30 cellular contexts compared by ENCODE assay signal in the genomic region with DNA sequence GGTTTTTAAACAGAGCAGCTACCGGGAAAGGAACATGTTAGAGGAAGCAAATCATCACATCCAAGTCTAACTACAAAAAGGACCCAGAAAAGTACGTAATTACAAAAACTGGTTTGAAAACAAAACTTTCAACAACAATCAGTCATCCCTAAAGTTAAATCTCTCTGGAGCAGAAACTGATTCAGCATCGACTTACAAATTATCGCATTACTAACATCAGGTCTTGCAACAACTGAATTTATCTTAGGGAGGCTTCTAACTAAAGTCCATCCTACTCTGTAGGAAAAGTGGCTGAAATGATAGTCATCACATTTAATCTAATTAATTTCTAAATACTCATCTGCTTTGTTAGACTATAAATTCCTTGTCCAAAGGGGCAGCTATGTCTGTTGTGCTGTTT.
A peak's percentile ranks its signal among the peaks of the same experiment; 100 is the strongest.
DNase-seq lines count a peak whose midpoint lies in the region; TF ChIP-seq lines count a peak whose summit lies in the region.
"Had no signal": no experiment of that assay in that cellular context is flagged by ENCODE, and none has a peak within 500 bp of the region (broad histone marks: within the 10 kb centered on the region; RNA-seq: fewer than 3 reads in every experiment).

No MANE protein-coding gene starts in this region.

- H3K27ac Mint-ChIP-seq in H9, result peak overlapping the region; percentile 1 to 84 (median 11); a peak in 4 of 7 replicates
- peak overlapping the region; percentile 78 for H3K27ac Mint-ChIP-seq in chondrocyte (ENCODE audit: unreplicated experiment)
- no peak overlapping the region for H3K27ac Mint-ChIP-seq in neural progenitor cell
- H3K27ac Mint-ChIP-seq: naive thymus-derived CD4-positive, alpha-beta T cell; stimulated activated effector memory CD8-positive, alpha-beta T cell treated with anti-CD3 and anti-CD28 coated beads, Interleukin-12 subunit alpha, Interleukin-12 subunit beta, amount 100 ng/mL, for 72 hours had no signal

- TF ChIP-seq CTCF in A673 (conservative IDR thresholded peaks at IDR 0.05; ENCODE audit: low read depth, low read length) (no peak), H9 (conservative IDR thresholded peaks at IDR 0.05) (no peak), chondrocyte (IDR thresholded peaks at IDR 0.05) (no peak), neural progenitor cell (IDR thresholded peaks at IDR 0.05) (no peak), OCI-LY7 (conservative IDR thresholded peaks at IDR 0.05; ENCODE audit: low read length) (no peak), GM13976 (IDR thresholded peaks at IDR 0.05; ENCODE audit: borderline replicate concordance, control extremely low read depth, extremely low read depth, insufficient read depth, missing control alignments) (no peak)

- H3K4me1 ChIP-seq in A673 (ENCODE audit: insufficient read depth, low read length, poor library complexity, severe bottlenecking) (peaks cover 69% of the 10 kb centered on the region), H9 (ENCODE audit: insufficient read depth, low read length) (peaks cover 12% of the 10 kb centered on the region; the same call in 1 of the 2 replicates), neural progenitor cell (peaks cover 24% of the 10 kb centered on the region), OCI-LY7 (ENCODE audit: insufficient read depth, low read length, poor library complexity, severe bottlenecking) (peaks cover 8% of the 10 kb centered on the region)

- no peaks in the 10 kb centered on the region for H3F3A ChIP-seq in neural progenitor cell (ENCODE audit: low read depth)

- H3K14ac ChIP-seq in H9 (ENCODE audit: insufficient read depth, low read length), result no peak overlapping the region

- no peak overlapping the region for H3K18ac ChIP-seq in H9 (ENCODE audit: insufficient read length, low read depth, low read length)

- H3K4me3 Mint-ChIP-seq in H9 (no peak overlapping the region), chondrocyte (ENCODE audit: unreplicated experiment) (no peak overlapping the region), neural progenitor cell (no peak overlapping the region)
- H3K4me3 Mint-ChIP-seq: immature natural killer cell; naive thymus-derived CD4-positive, alpha-beta T cell; stimulated activated effector memory CD8-positive, alpha-beta T cell treated with anti-CD3 and anti-CD28 coated beads, Interleukin-12 subunit alpha, Interleukin-12 subunit beta, amount 100 ng/mL, for 72 hours had no signal

- no CpG with 5 or more reads among the region's 4 CpGs for WGBS in H9 (ENCODE audit: extremely low coverage, insufficient read length, low lambda C conversion rate)

- in situ Hi-C loops in GM13976 (cut with MboI; ENCODE audit: low sequenced_read_pairs, unreplicated experiment), result no loop called here

- no peak overlapping the region for H2AK5ac ChIP-seq in H9 (ENCODE audit: insufficient read length, low read length)

- H3K27me3 Mint-ChIP-seq in H9 (ENCODE audit: low read depth), result no peaks in the 10 kb centered on the region
- no peaks in the 10 kb centered on the region for H3K27me3 Mint-ChIP-seq in chondrocyte (ENCODE audit: low read depth)
- no peaks in the 10 kb centered on the region for H3K27me3 Mint-ChIP-seq in neural progenitor cell (ENCODE audit: insufficient read depth, low read depth)
- H3K27me3 Mint-ChIP-seq: CD4-positive, CD25-positive, alpha-beta regulatory T cell; naive thymus-derived CD4-positive, alpha-beta T cell had no signal

- no peak overlapping the region for H3K4me2 ChIP-seq in H9 (ENCODE audit: insufficient read depth, insufficient read length, low read length)
- no peak overlapping the region for H3K4me2 ChIP-seq in neural progenitor cell
- H3K4me2 ChIP-seq in OCI-LY7 (ENCODE audit: low read length), result no peak overlapping the region

- no peak overlapping the region for H3K9ac ChIP-seq in H9 (ENCODE audit: extremely low read depth, insufficient read length, low read length)
- H3K9ac ChIP-seq in neural progenitor cell, result no peak overlapping the region
- H3K9ac ChIP-seq: parathyroid adenoma had no signal

- H3K4ac ChIP-seq in H9 (ENCODE audit: low read depth, low read length), result no peak overlapping the region

- no peaks in the 10 kb centered on the region for H3K23me2 ChIP-seq in H9 (ENCODE audit: insufficient read length, low read depth, low read length, poor library complexity, severe bottlenecking)

- H4K20me1 ChIP-seq in H9 (ENCODE audit: control insufficient read depth, insufficient read depth, insufficient read length), result no peaks in the 10 kb centered on the region
- peaks cover 85% of the 10 kb centered on the region for H4K20me1 ChIP-seq in neural progenitor cell (ENCODE audit: low read depth)
- H4K20me1 ChIP-seq in OCI-LY7 (ENCODE audit: insufficient read depth, low read length), result peaks cover 23% of the 10 kb centered on the region

- no peak overlapping the region for H4K8ac ChIP-seq in H9 (replicated peaks; ENCODE audit: insufficient read length, low read depth, low read length)

- no peak overlapping the region for H3K23ac ChIP-seq in H9 (ENCODE audit: insufficient read length, low read depth, low read length)

- H2BK5ac ChIP-seq in H9 (ENCODE audit: insufficient read length, low read length), result no peak overlapping the region

- H3K79me2 ChIP-seq in H9 (ENCODE audit: insufficient read depth, low read length), result peaks cover 12% of the 10 kb centered on the region; the same call in 1 of the 2 replicates
- peaks cover 98% of the 10 kb centered on the region for H3K79me2 ChIP-seq in neural progenitor cell (ENCODE audit: low read depth)
- no peaks in the 10 kb centered on the region for H3K79me2 ChIP-seq in OCI-LY7 (ENCODE audit: insufficient read depth, low read depth, low read length)

- no TSS peak for BruUV-seq in A673 (replicated peaks; lab: Mats Ljungman, UMichigan)
- BruUV-seq in OCI-LY7 (replicated peaks; lab: Mats Ljungman, UMichigan), result no TSS peak

- H4K91ac ChIP-seq in H9 (ENCODE audit: insufficient read length, low read depth, low read length), result no peak overlapping the region

- DNase-seq in A673 (ENCODE audit: low spot score), result no peak
- no peak for DNase-seq in H9
- DNase-seq in chondrocyte (ENCODE audit: low spot score), result no peak
- DNase-seq in neural progenitor cell (ENCODE audit: low spot score), result no peak
- DNase-seq in OCI-LY7 (ENCODE audit: low spot score), result no peak
- DNase-seq in activated CD8-positive, alpha-beta memory T cell treated with anti-CD3 and anti-CD28 coated beads, Interleukin-2, amount 50 U/mL, for 48 hours, result no peak
- DNase-seq in retina, result no peak
- DNase-seq in GM13976 (ENCODE audit: low spot score), result no peak
- DNase-seq: activated CD4-positive, alpha-beta T cell treated with anti-CD3 and anti-CD28 coated beads for 4 hours; activated naive CD4-positive, alpha-beta T cell treated with anti-CD3 and anti-CD28 coated beads, Interleukin-2, amount 50 U/mL, for 16 hours; aorta; caudate nucleus; hypothalamus; immature natural killer cell; left lung; mesendoderm; NCI-H1417 treated with DMSO at 0.1 percent for 48 hours; NCI-H2081 treated with DMSO at 0.1 percent for 48 hours; NCI-H226; right cardiac atrium; RPMI8226; stimulated activated CD4-positive, alpha-beta T cell treated with anti-CD3 and anti-CD28 coated beads, Interleukin-12 subunit alpha, Interleukin-12 subunit beta, amount 100 ng/mL, for 4 hours; stimulated activated CD4-positive, alpha-beta T cell treated with anti-CD3 and anti-CD28 coated beads, Interleukin-4, amount 100 ng/mL, for 24 hours had no signal

- H3K9me3 Mint-ChIP-seq in H9 (no peaks in the 10 kb centered on the region), chondrocyte (ENCODE audit: low read depth) (no peaks in the 10 kb centered on the region), neural progenitor cell (no peaks in the 10 kb centered on the region)
- H3K9me3 Mint-ChIP-seq: CD4-positive, CD25-positive, alpha-beta regulatory T cell; immature natural killer cell; naive thymus-derived CD4-positive, alpha-beta T cell; stimulated activated effector memory CD8-positive, alpha-beta T cell treated with anti-CD3 and anti-CD28 coated beads, Interleukin-12 subunit alpha, Interleukin-12 subunit beta, amount 100 ng/mL, for 72 hours had no signal

- H3K4me1 Mint-ChIP-seq in H9, result peaks cover 45 to 57% of the 10 kb centered on the region in 2 experiments
- H3K4me1 Mint-ChIP-seq in chondrocyte (ENCODE audit: low read depth), result peaks cover 90% of the 10 kb centered on the region
- peaks cover 31% of the 10 kb centered on the region for H3K4me1 Mint-ChIP-seq in neural progenitor cell

- no peak overlapping the region for H2BK120ac ChIP-seq in H9 (ENCODE audit: low read depth, low read length, poor library complexity, severe bottlenecking)

- POLR2A ChIA-PET in A673 (lab: Charles Lee; ENCODE audit: low non-redundant PET) (no interaction called here), OCI-LY7 (lab: Charles Lee) (interaction anchor here (0.6 to 1.4 kb wide), 3 partner anchors 10 to 101 kb away, joined by 3 to 4 read pairs (median 3); no protein-coding TSS in a partner anchor)

- H3K27ac ChIP-seq in A673 (ENCODE audit: low read depth, low read length, poor library complexity, severe bottlenecking) (peak overlapping the region; percentile 9), H9 (ENCODE audit: insufficient read length, low read depth, low read length) (no peak overlapping the region), neural progenitor cell (peak overlapping the region; percentile 49), OCI-LY7 (ENCODE audit: low read depth, low read length, poor library complexity, severe bottlenecking) (no peak overlapping the region)
- H3K27ac ChIP-seq: esophagus muscularis mucosa, left lung, parathyroid adenoma, suprapubic skin had no signal

- no peak overlapping the region for H2BK15ac ChIP-seq in H9 (ENCODE audit: low read depth, low read length)

- H4K5ac ChIP-seq in H9 (ENCODE audit: insufficient read length, low read depth, low read length), result no peak overlapping the region

- no peaks in the 10 kb centered on the region for H3K79me1 ChIP-seq in H9 (ENCODE audit: insufficient read depth, low read depth, low read length, poor library complexity, severe bottlenecking)

- no peak overlapping the region for H2BK20ac ChIP-seq in H9 (ENCODE audit: low read depth, low read length, poor library complexity, severe bottlenecking)

- intact Hi-C loops in A673 (cut with micrococcal nuclease; ENCODE audit: unreplicated experiment), result loop anchor here (5.0 to 10.0 kb wide), 6 partner anchors 97 to 557 kb away; partner anchors contain the start of gene MED13L
- intact Hi-C loops in OCI-LY7 (cut with micrococcal nuclease; ENCODE audit: unreplicated experiment), result loop anchor here (5.0 kb wide), 1 partner anchor 457 kb away; no protein-coding TSS in a partner anchor

- H3K27me3 ChIP-seq in A673 (replicated peaks; ENCODE audit: insufficient read depth, low read depth, low read length, poor library complexity), result no peaks in the 10 kb centered on the region
- H3K27me3 ChIP-seq in H9 (ENCODE audit: insufficient read depth, low read length), result no peaks in the 10 kb centered on the region
- H3K27me3 ChIP-seq in neural progenitor cell, result no peaks in the 10 kb centered on the region
- H3K27me3 ChIP-seq: esophagus muscularis mucosa, gastroesophageal sphincter, left lung, suprapubic skin had no signal

- no peaks in the 10 kb centered on the region for H3K9me2 ChIP-seq in OCI-LY7 (ENCODE audit: insufficient read depth, low read length)

- no peak overlapping the region for H3K56ac ChIP-seq in H9 (ENCODE audit: insufficient read length, low read depth, low read length)

- H2AFZ ChIP-seq in H9 (ENCODE audit: low read length), result no peak overlapping the region
- H2AFZ ChIP-seq in neural progenitor cell (replicated peaks), result no peak overlapping the region
- H2AFZ ChIP-seq in OCI-LY7 (ENCODE audit: low read length), result no peak overlapping the region
- H2AFZ ChIP-seq: parathyroid adenoma had no signal

- H3T11ph ChIP-seq in H9 (ENCODE audit: low read length), result no peak overlapping the region

- H3K9me3 ChIP-seq in A673 (ENCODE audit: low read depth, low read length, poor library complexity, severe bottlenecking) (no peaks in the 10 kb centered on the region), H9 (ENCODE audit: control insufficient read depth, low read depth, low read length) (no peaks in the 10 kb centered on the region), neural progenitor cell (ENCODE audit: low read depth) (no peaks in the 10 kb centered on the region), OCI-LY7 (ENCODE audit: low read length) (no peaks in the 10 kb centered on the region)
- H3K9me3 ChIP-seq: esophagus muscularis mucosa, gastroesophageal sphincter, left lung, suprapubic skin had no signal

- no peaks in the 10 kb centered on the region for H3K36me3 Mint-ChIP-seq in H9 (ENCODE audit: insufficient read depth in 1 of 3, low read depth in 3 of 3)
- H3K36me3 Mint-ChIP-seq in chondrocyte (ENCODE audit: low read depth), result no peaks in the 10 kb centered on the region
- H3K36me3 Mint-ChIP-seq in neural progenitor cell, result no peaks in the 10 kb centered on the region
- H3K36me3 Mint-ChIP-seq: CD4-positive, CD25-positive, alpha-beta regulatory T cell; immature natural killer cell had no signal

- CTCF ChIA-PET in A673 (lab: Charles Lee) (interaction anchor here (0.5 to 1.4 kb wide), 3 partner anchors 32 to 568 kb away, joined by 3 to 5 read pairs (median 5); no protein-coding TSS in a partner anchor), OCI-LY7 (lab: Charles Lee; ENCODE audit: unreplicated experiment) (no interaction called here)

- no peak overlapping the region for H3K4me3 ChIP-seq in A673 (ENCODE audit: low read depth, low read length, poor library complexity, severe bottlenecking)
- no peak overlapping the region for H3K4me3 ChIP-seq in neural progenitor cell
- H3K4me3 ChIP-seq in OCI-LY7 (ENCODE audit: low read depth, low read length, poor library complexity, severe bottlenecking), result no peak overlapping the region
- H3K4me3 ChIP-seq: esophagus muscularis mucosa, gastroesophageal sphincter, left lung, suprapubic skin had no signal

- H3K36me3 ChIP-seq in A673 (ENCODE audit: insufficient read depth, low read length, poor library complexity, severe bottlenecking) (no peaks in the 10 kb centered on the region), neural progenitor cell (no peaks in the 10 kb centered on the region), OCI-LY7 (ENCODE audit: insufficient read depth, low read length) (no peaks in the 10 kb centered on the region)
- H3K36me3 ChIP-seq: esophagus muscularis mucosa, gastroesophageal sphincter, left lung, suprapubic skin had no signal

- H2BK12ac ChIP-seq in H9 (ENCODE audit: insufficient read length, low read depth, low read length), result no peak overlapping the region

Comparison
In these comparisons a context has a peak if more than half of its experiments do, and no peak if none do; other contexts are left out.
1. H3K27ac ChIP-seq: peak in A673 (single experiment) and neural progenitor cell (single experiment); none in H9 (single experiment) and OCI-LY7 (single experiment).